Comparison of ENCODE assay signal across 8 cellular contexts in the genomic region with DNA sequence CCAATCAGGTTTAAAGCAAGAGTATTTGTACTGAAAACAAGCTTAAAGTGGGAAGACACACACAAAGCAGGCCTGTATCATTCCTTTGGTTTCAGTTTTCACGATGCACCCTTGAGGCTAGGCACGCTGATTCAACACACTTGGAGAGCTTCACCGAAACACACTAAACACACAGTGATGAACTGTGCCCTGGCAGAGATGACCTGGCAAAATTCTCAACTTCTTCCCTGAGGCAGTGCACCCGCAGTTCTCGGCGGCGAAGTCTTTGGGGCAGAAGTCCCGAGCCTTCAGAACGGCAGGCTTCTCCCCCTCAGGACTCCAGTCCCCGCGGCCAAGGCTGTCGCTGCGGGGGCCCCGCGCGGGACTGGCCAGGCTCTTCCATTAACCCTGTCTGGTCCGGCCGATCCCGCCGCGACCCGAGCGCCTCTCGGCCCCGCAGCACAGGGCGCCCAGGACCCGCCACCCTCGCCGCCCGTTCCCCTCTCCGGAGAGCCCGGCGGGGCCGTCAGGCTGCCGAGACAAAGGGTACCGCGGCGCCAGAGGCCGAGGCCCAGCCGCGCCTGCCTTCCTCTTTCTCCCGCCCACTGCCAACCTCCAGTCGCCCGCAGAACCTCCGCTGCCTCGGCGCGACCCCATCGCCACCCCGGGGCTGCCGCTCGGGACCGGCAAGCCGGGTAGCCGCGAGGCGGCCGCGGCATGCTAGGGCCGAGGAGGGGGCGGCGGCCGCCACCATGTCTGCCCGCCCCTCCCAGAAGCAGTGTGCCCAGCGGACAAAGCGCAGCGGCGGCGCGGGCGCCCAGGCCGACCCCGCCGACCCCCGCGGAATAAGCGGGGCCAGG. TPM values are rescaled to one million over a fixed set of nuclear protein-coding genes. Genes with fewer than 3 reads are reported as not detected.
A peak's percentile ranks its signal among the peaks of the same experiment; 100 is the strongest.
DNase-seq lines count a peak whose midpoint lies in the region; ATAC-seq and TF ChIP-seq lines count a peak whose summit lies in the region.

No MANE protein-coding gene starts in this region.

- H3K36me3 ChIP-seq in PC-9 (ENCODE audit: low read depth): peaks cover 16% of the 10 kb centered on the region

- H3K4me3 Mint-ChIP-seq in activated T-helper 2 cell treated with anti-CD3 and anti-CD28 coated beads, Interferon-gamma antibody, Interleukin-2, Interleukin-4, amounts not matched to agents 10 μg/mL and 5 μg/mL and 100 μg/mL, durations not matched to agents 14 hours and 24 hours and 36 hours (ENCODE audit: low read depth): peak overlapping the region; percentile 98
- H3K4me3 Mint-ChIP-seq in nephron: peak overlapping the region; percentile 92 to 100 (median 99)

- H3K4me1 Mint-ChIP-seq in activated T-helper 2 cell treated with anti-CD3 and anti-CD28 coated beads, Interferon-gamma antibody, Interleukin-2, Interleukin-4, amounts not matched to agents 10 μg/mL and 5 μg/mL and 100 μg/mL, durations not matched to agents 14 hours and 24 hours and 36 hours (ENCODE audit: low read depth): peaks cover 41% of the 10 kb centered on the region
- peaks cover 44% of the 10 kb centered on the region for H3K4me1 Mint-ChIP-seq in nephron

- ATAC-seq in GM18909 (IDR thresholded peaks at IDR 0.05; ENCODE audit: poor library complexity, unreplicated experiment) (peak; percentile 34), HG03196 (IDR thresholded peaks at IDR 0.05; ENCODE audit: unreplicated experiment) (peak; percentile 27)
- ATAC-seq in stimulated activated naive CD8-positive, alpha-beta T cell treated with anti-CD3 and anti-CD28 coated beads, Interleukin-15, Interleukin-2, amounts not matched to agents 100 U/mL and 50 U/mL, for 24 hours: peak; percentile 50

- no peaks in the 10 kb centered on the region for H3K9me3 ChIP-seq in PC-9 (ENCODE audit: insufficient read depth, low read depth)

- H2AFZ ChIP-seq in PC-9: peak overlapping the region; percentile 76; the same call in 1 of the 2 replicates

- no TSS peak for BruUV-seq in PC-9 (replicated peaks; lab: Mats Ljungman, UMichigan)

- TF ChIP-seq CTCF in PC-9 (conservative IDR thresholded peaks at IDR 0.05) (no peak), nephron (IDR thresholded peaks at IDR 0.05; ENCODE audit: unreplicated experiment in 3 of 3) (no peak)

- peak overlapping the region; percentile 76 for H3K4me3 ChIP-seq in PC-9

- H3K9me2 ChIP-seq in PC-9 (ENCODE audit: insufficient read depth): no peaks in the 10 kb centered on the region

- H3K36me3 Mint-ChIP-seq in activated T-helper 2 cell treated with anti-CD3 and anti-CD28 coated beads, Interferon-gamma antibody, Interleukin-2, Interleukin-4, amounts not matched to agents 10 μg/mL and 5 μg/mL and 100 μg/mL, durations not matched to agents 14 hours and 24 hours and 36 hours (ENCODE audit: low read depth): peaks cover 65% of the 10 kb centered on the region
- H3K36me3 Mint-ChIP-seq in nephron (ENCODE audit: low read depth): peaks cover 30% of the 10 kb centered on the region

- DNase-seq in AML-193 (lab: John Stamatoyannopoulos, UW) (peak; percentile 39 to 41), PC-9 (peak; percentile 42 to 79), fibroblast of peridontal ligament (ENCODE audit: extremely low read depth) (peak; percentile 95)
- DNase-seq in activated T-helper 2 cell treated with anti-CD3 and anti-CD28 coated beads, Interferon-gamma antibody, Interleukin-2, Interleukin-4, amounts not matched to agents 10 μg/mL and 5 μg/mL and 100 μg/mL, durations not matched to agents 14 hours and 24 hours and 36 hours (ENCODE audit: low spot score): peak; percentile 51
- peak; percentile 56 for DNase-seq in stimulated activated naive CD8-positive, alpha-beta T cell treated with anti-CD3 and anti-CD28 coated beads, Interleukin-15, Interleukin-2, amounts not matched to agents 100 U/mL and 50 U/mL, for 24 hours

- peak overlapping the region; percentile 96 for H3K27ac ChIP-seq in PC-9

- H3K4me2 ChIP-seq in PC-9: peak overlapping the region; percentile 100

- peak overlapping the region; percentile 100 for H3K27ac Mint-ChIP-seq in activated T-helper 2 cell treated with anti-CD3 and anti-CD28 coated beads, Interferon-gamma antibody, Interleukin-2, Interleukin-4, amounts not matched to agents 10 μg/mL and 5 μg/mL and 100 μg/mL, durations not matched to agents 14 hours and 24 hours and 36 hours
- H3K27ac Mint-ChIP-seq in nephron: peak overlapping the region; percentile 100

- no peaks in the 10 kb centered on the region for H3K27me3 Mint-ChIP-seq in activated T-helper 2 cell treated with anti-CD3 and anti-CD28 coated beads, Interferon-gamma antibody, Interleukin-2, Interleukin-4, amounts not matched to agents 10 μg/mL and 5 μg/mL and 100 μg/mL, durations not matched to agents 14 hours and 24 hours and 36 hours (ENCODE audit: low read depth)
- no peaks in the 10 kb centered on the region for H3K27me3 Mint-ChIP-seq in nephron (ENCODE audit: low read depth)

- H3K79me2 ChIP-seq in PC-9 (ENCODE audit: low read depth): peaks cover 80% of the 10 kb centered on the region

- intact Hi-C loops in PC-9 (cut with micrococcal nuclease; ENCODE audit: unreplicated experiment): loop anchor here (1.0 to 5.0 kb wide), 3 partner anchors 37 to 553 kb away; a partner anchor contains a TSS
- intact Hi-C loops in activated T-helper 2 cell treated with anti-CD3 and anti-CD28 coated beads, Interferon-gamma antibody, Interleukin-2, Interleukin-4, amounts not matched to agents 10 μg/mL and 5 μg/mL and 100 μg/mL, durations not matched to agents 14 hours and 24 hours and 36 hours (cut with micrococcal nuclease): loop anchor here (1.0 to 10.0 kb wide), 14 partner anchors 24 to 1477 kb away; a partner anchor contains a TSS

- POLR2A ChIA-PET in PC-9 (lab: Charles Lee; ENCODE audit: unreplicated experiment): interaction anchor here (0.7 to 2.0 kb wide), 3 partner anchors 37 to 70 kb away, joined by 6 to 34 read pairs (median 15); a partner anchor contains a TSS

- H3K9me3 Mint-ChIP-seq in activated T-helper 2 cell treated with anti-CD3 and anti-CD28 coated beads, Interferon-gamma antibody, Interleukin-2, Interleukin-4, amounts not matched to agents 10 μg/mL and 5 μg/mL and 100 μg/mL, durations not matched to agents 14 hours and 24 hours and 36 hours: no peaks in the 10 kb centered on the region
- no peaks in the 10 kb centered on the region for H3K9me3 Mint-ChIP-seq in nephron

- CTCF ChIA-PET in PC-9 (lab: Charles Lee): interaction anchor here (1.1 kb wide), 1 partner anchor 209 kb away, joined by 3 read pairs; no protein-coding TSS in a partner anchor

- no peaks in the 10 kb centered on the region for H3K27me3 ChIP-seq in PC-9 (ENCODE audit: insufficient read depth, low read depth)

- peaks cover 30% of the 10 kb centered on the region for H3K4me1 ChIP-seq in PC-9 (replicated peaks; ENCODE audit: insufficient read depth)

- H3F3A ChIP-seq in PC-9 (ENCODE audit: insufficient read depth, low read depth): peaks cover 7% of the 10 kb centered on the region; the same call in 1 of the 2 replicates

- no peaks in the 10 kb centered on the region for H4K20me1 ChIP-seq in PC-9 (ENCODE audit: insufficient read depth)

RNA-seq across cellular contexts. Expression of a gene that starts 0.8 kb away (rescaled TPM):
- total RNA-seq in PC-9 (2021): 21.7 and 22.0 TPM in 2 replicates
- 69.3 and 69.5 TPM in 2 replicates for total RNA-seq in activated T-helper 2 cell treated with anti-CD3 and anti-CD28 coated beads, Interferon-gamma antibody, Interleukin-2, Interleukin-4, amounts not matched to agents 10 μg/mL and 5 μg/mL and 100 μg/mL, durations not matched to agents 14 hours and 24 hours and 36 hours

Comparison
In these comparisons a context has a peak if more than half of its experiments do, and no peak if none do; other contexts are left out.
1. Peak in every context shown above with its lines: DNase-seq, ATAC-seq, H3K4me3 ChIP-seq and H3K27ac ChIP-seq.
2. DNase-seq: peak in every context shown above with its lines; median percentile 95 in fibroblast of peridontal ligament; 60 in PC-9; 56 in stimulated activated naive CD8-positive, alpha-beta T cell treated with anti-CD3 and anti-CD28 coated beads, Interleukin-15, Interleukin-2, amounts not matched to agents 100 U/mL and 50 U/mL, for 24 hours; 51 in activated T-helper 2 cell treated with anti-CD3 and anti-CD28 coated beads, Interferon-gamma antibody, Interleukin-2, Interleukin-4, amounts not matched to agents 10 μg/mL and 5 μg/mL and 100 μg/mL, durations not matched to agents 14 hours and 24 hours and 36 hours; 40 in AML-193.